Comparison of ENCODE assay signal across 15 cellular contexts in genomic region chr17:55089251-55089650, GRCh38.
"Had no signal": no experiment of that assay in that cellular context is flagged by ENCODE, and none has a peak within 500 bp of the region (broad histone marks: within the 10 kb centered on the region; RNA-seq: fewer than 3 reads in every experiment).

No MANE protein-coding gene starts in this region.

- H3K27ac ChIP-seq: left lung, neutrophil, parathyroid adenoma had no signal

- H3K79me2 ChIP-seq: parathyroid adenoma had no signal

- FAIRE-seq: colon, endothelial cell of umbilical vein, keratinocyte had no signal

- DNase-seq: activated effector memory CD4-positive, alpha-beta T cell treated with Interleukin-2 at 50 U/mL for 16 hours; amniotic stem cell; foreskin fibroblast; hippocampal formation; left lung; mammary epithelial cell; mucosa of descending colon; naive thymus-derived CD4-positive, alpha-beta T cell had no signal

- H3K4me3 Mint-ChIP-seq: activated naive CD8-positive, alpha-beta T cell; stimulated activated memory B cell treated with anti-CD40 and anti-IgM and Interleukin-4, amounts not matched to agents 10 μg/mL and 1 μg/mL and 100 μg/mL, for 72 hours had no signal

- H3K9me3 Mint-ChIP-seq: naive thymus-derived CD4-positive, alpha-beta T cell; stimulated activated memory B cell treated with anti-CD40 and anti-IgM and Interleukin-4, amounts not matched to agents 10 μg/mL and 1 μg/mL and 100 μg/mL, for 72 hours had no signal

- H2AFZ ChIP-seq: parathyroid adenoma had no signal

- H3K27me3 ChIP-seq: left lung, neutrophil had no signal

- H3K9me3 ChIP-seq: left lung, mucosa of descending colon, neutrophil had no signal

- H3K4me1 ChIP-seq: left lung, parathyroid adenoma had no signal

- H3K9ac ChIP-seq: parathyroid adenoma had no signal

- ATAC-seq: left lung; mucosa of descending colon; naive thymus-derived CD4-positive, alpha-beta T cell; stimulated activated memory B cell treated with anti-CD40 and anti-IgM and Interleukin-4, amounts not matched to agents 10 μg/mL and 1 μg/mL and 100 μg/mL, for 72 hours had no signal

- H3K36me3 ChIP-seq: left lung, neutrophil had no signal

- H3K4me3 ChIP-seq: left lung, mucosa of descending colon had no signal

- H3K27me3 Mint-ChIP-seq: activated naive CD8-positive, alpha-beta T cell; naive thymus-derived CD4-positive, alpha-beta T cell; stimulated activated memory B cell treated with anti-CD40 and anti-IgM and Interleukin-4, amounts not matched to agents 10 μg/mL and 1 μg/mL and 100 μg/mL, for 72 hours had no signal
